Comparison of ENCODE assay signal across 1 cellular context in genomic region chr3:170463011-170463410, GRCh38.
TF ChIP-seq lines count a peak whose summit lies in the region.

No MANE protein-coding gene starts in this region.

TF ChIP-seq in GM23338, 12 proteins besides CTCF, POLR2A, EP300 and RAD21 (continued from another document):
- TF ChIP-seq ZNF462 (CRISPR knock-in tag; IDR thresholded peaks at IDR 0.05) (no peak), REST (IDR thresholded peaks at IDR 0.05; ENCODE audit: unreplicated experiment) (no peak), CREB1 (CRISPR knock-in tag; IDR thresholded peaks at IDR 0.05; ENCODE audit: low read depth) (no peak), NANOG (IDR thresholded peaks at IDR 0.05; ENCODE audit: borderline replicate concordance) (no peak), POLR2AphosphoS5 (IDR thresholded peaks at IDR 0.05; ENCODE audit: low read depth) (no peak)
